In genomic region chr12:56127485-56127887, GRCh38 we compare ENCODE assay signal across 8 cellular contexts. TPM values are rescaled to one million over a fixed set of nuclear protein-coding genes. Genes with fewer than 3 reads are reported as not detected.
DNase-seq lines count a peak whose midpoint lies in the region; ATAC-seq and TF ChIP-seq lines count a peak whose summit lies in the region.

No MANE protein-coding gene starts in this region.

- H3K4me3 ChIP-seq in SJCRH30 (peak overlapping the region; percentile 51), esophagus (ENCODE audit: low read depth in 1 of 2, low read length in 2 of 2) (peak overlapping the region; percentile 6 to 49), prostate gland (peak overlapping the region; percentile 15 to 16)

- intact Hi-C loops in prostate gland (cut with DNase I), result loop anchor here (2.0 to 5.0 kb wide), 3 partner anchors 31 to 340 kb away; partner anchors contain the start of genes MYL6, SMARCC2 and SPRYD4

- H3K9ac ChIP-seq in ES-I3 (ENCODE audit: low read depth, low read length), result peak overlapping the region; percentile 57

- H3K36me3 ChIP-seq in ES-I3 (ENCODE audit: insufficient read depth, low read length) (peaks cover 15% of the 10 kb centered on the region), SJCRH30 (peaks cover 16% of the 10 kb centered on the region), esophagus (ENCODE audit: control insufficient read depth in 2 of 2, insufficient read depth in 2 of 2, low read length in 1 of 2) (peaks cover 13 to 20% of the 10 kb centered on the region in 2 donors), prostate gland (peaks cover 5 to 9% of the 10 kb centered on the region in 2 donors)

- H3K9me3 ChIP-seq in ES-I3 (ENCODE audit: control insufficient read depth, insufficient read depth, low read length) (no peaks in the 10 kb centered on the region), SJCRH30 (replicated peaks) (no peaks in the 10 kb centered on the region), esophagus (ENCODE audit: control insufficient read depth in 2 of 2, insufficient read depth in 1 of 2, low read depth in 1 of 2, low read length in 1 of 2) (no peaks in the 10 kb centered on the region), prostate gland (no peaks in the 10 kb centered on the region)

- H3K27me3 ChIP-seq in SJCRH30 (no peaks in the 10 kb centered on the region), esophagus (ENCODE audit: control insufficient read depth in 1 of 2, insufficient read depth in 2 of 2, low read length in 2 of 2) (no peaks in the 10 kb centered on the region), prostate gland (replicated peaks; ENCODE audit: insufficient read depth) (no peaks in the 10 kb centered on the region)

- H3K4me1 ChIP-seq in ES-I3 (ENCODE audit: insufficient read depth, low read length) (peaks cover 9% of the 10 kb centered on the region), SJCRH30 (peaks cover 14% of the 10 kb centered on the region), esophagus (ENCODE audit: control insufficient read depth in 2 of 2, insufficient read depth in 2 of 2, low read length in 1 of 2) (peaks cover 0 to 4% of the 10 kb centered on the region in 2 donors), prostate gland (replicated peaks) (peaks cover 11% of the 10 kb centered on the region)

- 0% methylated on average over 8 of the region's 8 CpGs for WGBS in esophagus, 2 donors
- under 1% methylated on average over 8 of the region's 8 CpGs for WGBS in prostate gland

- peak overlapping the region; percentile 51 for H3K27ac ChIP-seq in SJCRH30
- peak overlapping the region; percentile 83 to 86 for H3K27ac ChIP-seq in esophagus (ENCODE audit: low read depth in 2 of 2, low read length in 1 of 2)
- peak overlapping the region; percentile 82 to 87 for H3K27ac ChIP-seq in prostate gland

- no peak for DNase-seq in SJCRH30
- DNase-seq in prostate gland (ENCODE audit: low spot score), result no peak
- no peak for DNase-seq in NCI-H345 treated with DMSO at 0.1 percent for 48 hours (lab: John Stamatoyannopoulos, UW; ENCODE audit: unreplicated experiment)
- DNase-seq in foreskin melanocyte, result no peak
- DNase-seq in dermis blood vessel endothelial cell, result no peak

- peak; percentile 5 for TF ChIP-seq POLR2A in prostate gland (IDR thresholded peaks at IDR 0.05)

- ATAC-seq in HG03045 (IDR thresholded peaks at IDR 0.05; ENCODE audit: unreplicated experiment), result no peak

- TF ChIP-seq CTCF in prostate gland (IDR thresholded peaks at IDR 0.05), result peak in 1 of 4 experiments; percentile 3

RNA-seq across cellular contexts. Expression of gene ESYT1, which starts 0.6 kb away (rescaled TPM):
- total RNA-seq in SJCRH30 (2014; rRNA removed; shearing (Covaris generic)), result 86.7 and 92.9 TPM in 2 replicates
- polyA plus RNA-seq in esophagus, result 10 to 100 TPM; 15.6 to 36.6 TPM
- 100 to 1,000 TPM in 1 of 2 donors, 10 to 100 TPM in 1; 66.8 to 167 TPM for total RNA-seq in prostate gland
- 400 and 456 TPM in 2 replicates for total RNA-seq in dermis blood vessel endothelial cell

RNA-seq across cellular contexts. Expression of gene ZC3H10, which starts 9.4 kb away (rescaled TPM):
- 5.5 and 5.8 TPM in 2 replicates for total RNA-seq in SJCRH30 (2014; rRNA removed; shearing (Covaris generic))
- 1 to 10 TPM; 1.4 to 2.2 TPM for polyA plus RNA-seq in esophagus
- total RNA-seq in prostate gland (1 to 10 TPM; 4.6 to 9.1 TPM), dermis blood vessel endothelial cell (4.7 and 5.6 TPM in 2 replicates)

RNA-seq across cellular contexts. Expression of gene RPL41, which starts 11.1 kb away (rescaled TPM):
- total RNA-seq in SJCRH30 (2014; rRNA removed; shearing (Covaris generic)), result 5,544 and 5,661 TPM in 2 replicates
- 1,000 to 10,000 TPM; 1,736 to 6,738 TPM for polyA plus RNA-seq in esophagus
- total RNA-seq in prostate gland, result 1,000 to 10,000 TPM; 2,549 to 4,385 TPM
- 2,567 and 3,056 TPM in 2 replicates for total RNA-seq in dermis blood vessel endothelial cell

RNA-seq across cellular contexts. Expression of gene PA2G4, which starts 23.1 kb away (rescaled TPM):
- total RNA-seq in SJCRH30 (2014; rRNA removed; shearing (Covaris generic)), result 342 and 348 TPM in 2 replicates
- polyA plus RNA-seq in esophagus, result 100 to 1,000 TPM; 103 to 180 TPM
- total RNA-seq in prostate gland (10 to 100 TPM; 75.0 to 93.3 TPM), dermis blood vessel endothelial cell (106 and 276 TPM in 2 replicates)

RNA-seq across cellular contexts. Expression of gene MYL6B, which starts 24.9 kb away (rescaled TPM):
- 199 and 208 TPM in 2 replicates for total RNA-seq in SJCRH30 (2014; rRNA removed; shearing (Covaris generic))
- 10 to 100 TPM; 57.3 to 57.7 TPM for polyA plus RNA-seq in esophagus
- 100 to 1,000 TPM in 1 of 2 donors, 10 to 100 TPM in 1; 66.4 to 203 TPM for total RNA-seq in prostate gland
- total RNA-seq in dermis blood vessel endothelial cell, result 80.8 and 96.8 TPM in 2 replicates
